In the genomic region with DNA sequence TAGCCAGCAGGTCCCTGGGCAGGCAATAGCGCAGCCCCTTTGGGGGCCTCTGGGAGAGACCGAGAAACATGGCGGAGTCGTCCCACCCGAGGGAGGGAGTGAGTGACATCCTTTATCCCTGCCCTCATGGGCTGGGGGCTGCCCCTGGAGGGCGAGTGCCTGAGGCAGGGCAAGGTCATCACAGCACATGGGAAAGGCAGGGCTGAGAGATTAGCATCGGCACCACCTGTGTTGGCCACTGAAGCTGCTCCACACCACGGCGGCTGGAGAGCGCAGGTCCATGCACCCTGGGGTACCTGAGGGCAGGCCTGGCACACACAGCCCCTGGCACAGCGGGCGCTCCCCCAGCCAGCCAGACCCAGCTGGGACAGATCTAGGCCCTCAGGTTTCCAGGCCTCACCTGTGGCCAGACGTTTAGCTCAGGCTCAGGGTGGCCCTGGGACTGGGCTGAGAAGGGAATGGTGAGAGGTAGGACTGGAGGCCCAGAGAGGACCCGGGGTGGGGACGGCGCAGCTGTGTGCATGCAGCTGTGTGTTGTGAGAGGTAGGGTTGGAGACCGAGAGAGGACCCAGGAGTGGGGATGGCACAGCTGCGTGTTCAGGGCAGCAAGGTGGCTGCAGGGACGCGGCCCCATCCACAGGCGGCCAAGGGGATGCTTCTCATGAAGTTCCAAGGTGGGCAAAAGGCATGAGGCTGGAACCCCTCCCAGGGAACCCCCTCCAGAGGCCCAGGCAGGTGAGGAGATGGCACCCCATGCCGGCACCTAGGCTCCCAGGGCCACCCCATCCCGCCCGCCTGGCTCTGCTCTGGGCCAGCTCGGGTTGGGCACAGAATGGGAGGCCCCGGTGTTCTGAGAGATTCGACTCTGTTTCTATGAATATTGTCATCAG, we compare ENCODE assay signal across 22 cellular contexts.
"Had no signal": no experiment of that assay in that cellular context is flagged by ENCODE, and none has a peak within 500 bp of the region (broad histone marks: within the 10 kb centered on the region; RNA-seq: fewer than 3 reads in every experiment).

No MANE protein-coding gene starts in this region.

- H3K9me3 Mint-ChIP-seq: activated naive CD8-positive, alpha-beta T cell treated with anti-CD3 and anti-CD28 coated beads for 36 hours; activated T-cell treated with anti-CD3 and anti-CD28 coated beads, Interleukin-2, amount 50 U/mL, for 24 hours; activated T-helper 17 cell treated with anti-CD3 and anti-CD28 coated beads, Interleukin-2, amount 50 U/mL, for 72 hours; mesothelial cell of epicardium; T-cell; T-helper 2 cell treated with Interferon-gamma antibody and Interleukin-4, amounts not matched to agents 5 μg/mL and 100 μg/mL, for 36 hours had no signal

- H3K27ac Mint-ChIP-seq: activated naive CD8-positive, alpha-beta T cell treated with anti-CD3 and anti-CD28 coated beads for 36 hours; activated T-cell treated with anti-CD3 and anti-CD28 coated beads, Interleukin-2, amount 50 U/mL, for 24 hours; activated T-helper 17 cell treated with anti-CD3 and anti-CD28 coated beads, Interleukin-2, amount 50 U/mL, for 72 hours; mesothelial cell of epicardium; T-cell; T-helper 2 cell treated with Interferon-gamma antibody and Interleukin-4, amounts not matched to agents 5 μg/mL and 100 μg/mL, for 36 hours had no signal

- H3K27me3 Mint-ChIP-seq: activated T-helper 17 cell treated with anti-CD3 and anti-CD28 coated beads, Interleukin-2, amount 50 U/mL, for 72 hours had no signal

- H3K4me3 ChIP-seq: coronary artery, esophagus squamous epithelium, gastrocnemius medialis, testis, vagina had no signal

- H3K4me3 Mint-ChIP-seq: activated naive CD8-positive, alpha-beta T cell treated with anti-CD3 and anti-CD28 coated beads for 36 hours; activated T-cell treated with anti-CD3 and anti-CD28 coated beads, Interleukin-2, amount 50 U/mL, for 24 hours; activated T-helper 17 cell treated with anti-CD3 and anti-CD28 coated beads, Interleukin-2, amount 50 U/mL, for 72 hours; mesothelial cell of epicardium; T-cell; T-helper 2 cell treated with Interferon-gamma antibody and Interleukin-4, amounts not matched to agents 5 μg/mL and 100 μg/mL, for 36 hours had no signal

- H3K36me3 ChIP-seq: esophagus squamous epithelium, gastrocnemius medialis, vagina had no signal

- H3K9me3 ChIP-seq: esophagus squamous epithelium, gastrocnemius medialis, testis, vagina had no signal

- H3K36me3 Mint-ChIP-seq: activated naive CD8-positive, alpha-beta T cell treated with anti-CD3 and anti-CD28 coated beads for 36 hours; mesothelial cell of epicardium; T-cell had no signal

- H3K4me1 Mint-ChIP-seq: activated naive CD8-positive, alpha-beta T cell treated with anti-CD3 and anti-CD28 coated beads for 36 hours; activated T-helper 17 cell treated with anti-CD3 and anti-CD28 coated beads, Interleukin-2, amount 50 U/mL, for 72 hours; T-cell had no signal

- H3K27ac ChIP-seq: coronary artery, esophagus squamous epithelium, gastrocnemius medialis, testis, vagina, VCaP had no signal

- ATAC-seq: activated T-helper 17 cell treated with anti-CD3 and anti-CD28 coated beads, Interleukin-2, amount 50 U/mL, for 72 hours; gastrocnemius medialis; left lobe of liver; T-cell had no signal

- H3K4me1 ChIP-seq: esophagus squamous epithelium, gastrocnemius medialis, testis, vagina had no signal

- DNase-seq: activated CD4-positive, alpha-beta T cell treated with anti-CD3 and anti-CD28 coated beads, Interleukin-2, amount 50 U/mL, for 1 hour; activated CD4-positive, CD25-positive, alpha-beta regulatory T cell treated with anti-CD3 and anti-CD28 coated beads, Interleukin-2, amount 50 U/mL, for 72 hours; activated naive CD8-positive, alpha-beta T cell treated with anti-CD3 and anti-CD28 coated beads for 36 hours; activated T-cell treated with anti-CD3 and anti-CD28 coated beads, Interleukin-2, amount 50 U/mL, for 24 hours; cerebellar nuclear complex; esophagus squamous epithelium; gastrocnemius medialis; head of caudate nucleus; islet precursor cell; mammary epithelial cell; stimulated activated CD4-positive, alpha-beta T cell treated with anti-CD3 and anti-CD28 coated beads, Interleukin-12 subunit alpha, Interleukin-12 subunit beta, amount 100 ng/mL, for 4 hours; stimulated activated CD4-positive, alpha-beta T cell treated with anti-CD3 and anti-CD28 coated beads, Interleukin-4, amount 100 ng/mL, for 4 hours; T-cell; testis; trophoblast cell had no signal

- H3K27me3 ChIP-seq: testis, vagina had no signal
